5 cellular contexts compared by ENCODE assay signal in genomic region chr17:8161289-8162231, GRCh38. TPM values are rescaled to one million over a fixed set of nuclear protein-coding genes. Genes with fewer than 3 reads are reported as not detected.
A peak's percentile ranks its signal among the peaks of the same experiment; 100 is the strongest.
DNase-seq lines count a peak whose midpoint lies in the region; TF ChIP-seq lines count a peak whose summit lies in the region.

No MANE protein-coding gene starts in this region.

- H3K9me3 ChIP-seq in SJSA1 (replicated peaks), result no peaks in the 10 kb centered on the region

- peaks cover 42% of the 10 kb centered on the region for H3K4me1 ChIP-seq in SJSA1 (replicated peaks)

- peaks cover 40% of the 10 kb centered on the region for H3K36me3 ChIP-seq in SJSA1

- no peaks in the 10 kb centered on the region for H3K27me3 ChIP-seq in SJSA1 (replicated peaks)

- DNase-seq in SJSA1 (ENCODE audit: low read depth in 1 of 2, low spot score in 2 of 2), result peak in 1 of 2 experiments; percentile 36
- no peak for DNase-seq in fibroblast of mammary gland (ENCODE audit: low read depth)
- no peak for DNase-seq in substantia nigra (lab: John Stamatoyannopoulos, UW)
- no peak for DNase-seq in activated CD8-positive, alpha-beta memory T cell treated with anti-CD3 and anti-CD28 coated beads, Interleukin-2, amount 50 U/mL, for 4 hours
- DNase-seq in GM20000 (ENCODE audit: low spot score), result no peak

- H3K27ac ChIP-seq in SJSA1, result no peak overlapping the region
- peak overlapping the region; percentile 99 for H3K27ac ChIP-seq in substantia nigra (ENCODE audit: low read depth, low read length, poor library complexity, severe bottlenecking)

- H3K4me3 ChIP-seq in SJSA1 (peak overlapping the region; percentile 100), fibroblast of mammary gland (ENCODE audit: control insufficient read depth, low read depth, low read length) (peak overlapping the region; percentile 83)

- TF ChIP-seq CTCF in fibroblast of mammary gland (conservative IDR thresholded peaks at IDR 0.05; ENCODE audit: control insufficient read depth, insufficient read depth, low read depth, low read length) (no peak), GM20000 (IDR thresholded peaks at IDR 0.05; ENCODE audit: extremely low read depth, missing control alignments) (no peak)

RNA-seq across cellular contexts. Expression of gene VAMP2, which starts 1.2 kb away (rescaled TPM):
- total RNA-seq in SJSA1 (2014; rRNA removed; shearing (Covaris generic)), result 2.9 and 9.7 TPM in 2 replicates

RNA-seq across cellular contexts. Expression of gene PER1, which starts 9.4 kb away (rescaled TPM):
- 1.0 and 8.3 TPM in 2 replicates for total RNA-seq in SJSA1 (2014; rRNA removed; shearing (Covaris generic))

RNA-seq across cellular contexts. Expression of gene TMEM107, which starts 14.6 kb away (rescaled TPM):
- 11.5 and 15.9 TPM in 2 replicates for total RNA-seq in SJSA1 (2014; rRNA removed; shearing (Covaris generic))

RNA-seq across cellular contexts. Expression of gene BORCS6, which starts 28.4 kb away (rescaled TPM):
- 4.3 and 7.4 TPM in 2 replicates for total RNA-seq in SJSA1 (2014; rRNA removed; shearing (Covaris generic))

RNA-seq across cellular contexts. Expression of gene HES7, which starts 37.7 kb away (rescaled TPM):
- not detected in 2 replicates for total RNA-seq in SJSA1 (2014; rRNA removed; shearing (Covaris generic))
